In the genomic region with DNA sequence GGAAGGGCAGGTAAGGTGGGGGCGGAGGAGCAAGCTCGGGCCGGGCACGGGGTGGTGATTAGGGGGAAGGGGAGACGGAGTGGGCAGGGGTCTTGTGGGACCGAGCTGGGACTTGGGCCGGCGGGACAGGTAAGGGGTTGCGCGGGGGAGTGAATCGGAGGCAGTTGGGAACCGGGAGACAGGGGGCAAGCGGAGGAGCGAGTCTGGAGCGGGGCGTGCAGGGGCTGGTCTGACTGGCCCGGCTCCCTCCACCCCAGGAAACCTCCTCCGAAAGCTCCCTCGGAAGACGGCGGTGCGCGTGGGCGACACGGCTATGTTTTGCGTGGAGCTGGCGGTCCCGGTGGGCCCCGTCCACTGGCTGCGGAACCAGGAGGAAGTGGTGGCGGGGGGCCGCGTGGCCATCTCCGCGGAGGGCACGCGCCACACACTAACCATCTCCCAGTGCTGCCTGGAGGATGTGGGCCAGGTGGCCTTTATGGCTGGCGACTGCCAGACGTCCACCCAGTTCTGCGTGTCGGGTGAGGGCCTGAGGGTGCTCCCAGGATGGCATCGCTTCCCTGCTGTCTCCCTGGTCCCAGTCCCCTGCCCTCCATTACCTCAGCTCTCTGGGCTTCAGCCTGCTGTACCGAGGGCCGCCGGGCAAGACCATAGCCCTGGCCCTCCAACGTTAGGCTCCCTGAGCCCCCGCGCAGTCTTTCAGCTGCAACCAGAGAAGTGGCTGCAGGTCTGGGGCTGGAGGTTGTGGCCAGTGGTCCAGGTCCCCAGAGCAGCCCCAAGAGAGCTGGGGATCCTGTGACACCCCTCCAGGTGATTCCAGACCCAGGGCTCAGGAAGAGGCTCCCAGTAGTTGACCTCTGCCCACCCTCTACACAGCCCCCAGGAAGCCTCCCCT, we compare ENCODE assay signal across 8 cellular contexts. TPM values are rescaled to one million over a fixed set of nuclear protein-coding genes. Genes with fewer than 3 reads are reported as not detected.
DNase-seq lines count a peak whose midpoint lies in the region; ATAC-seq, FAIRE-seq and TF ChIP-seq lines count a peak whose summit lies in the region.

No MANE protein-coding gene starts in this region.

- DNase-seq in activated CD4-positive, alpha-beta T cell treated with anti-CD3 and anti-CD28 coated beads, Interleukin-2, amount 10 ng/mL, durations not matched to agents 7 days and 5 days: no peak
- no peak for DNase-seq in activated CD4-positive, alpha-beta T cell treated with anti-CD3 and anti-CD28 coated beads, Interleukin-2, amount 50 U/mL, for 4 hours
- no peak for DNase-seq in activated naive CD8-positive, alpha-beta T cell treated with anti-CD3 and anti-CD28 coated beads, Interleukin-2, amount 10 ng/mL, durations not matched to agents 7 days and 5 days
- DNase-seq in testis: no peak
- no peak for DNase-seq in GM19239 (ENCODE audit: insufficient read length, low spot score)

- CTCF ChIA-PET in activated CD4-positive, alpha-beta T cell treated with anti-CD3 and anti-CD28 coated beads, Interleukin-2, amount 10 ng/mL, durations not matched to agents 7 days and 5 days (lab: Charles Lee): interaction anchor here (1.0 to 1.5 kb wide), 4 partner anchors 11 to 47 kb away, joined by 3 to 6 read pairs (median 4); no protein-coding TSS in a partner anchor

- no peak overlapping the region for H3K27ac Mint-ChIP-seq in activated CD4-positive, alpha-beta T cell treated with anti-CD3 and anti-CD28 coated beads, Interleukin-2, amount 10 ng/mL, durations not matched to agents 7 days and 5 days
- H3K27ac Mint-ChIP-seq in activated naive CD8-positive, alpha-beta T cell treated with anti-CD3 and anti-CD28 coated beads, Interleukin-2, amount 10 ng/mL, durations not matched to agents 7 days and 5 days: peak overlapping the region; percentile 38

- no peaks in the 10 kb centered on the region for H3K9me3 Mint-ChIP-seq in activated CD4-positive, alpha-beta T cell treated with anti-CD3 and anti-CD28 coated beads, Interleukin-2, amount 10 ng/mL, durations not matched to agents 7 days and 5 days
- no peaks in the 10 kb centered on the region for H3K9me3 Mint-ChIP-seq in activated naive CD8-positive, alpha-beta T cell treated with anti-CD3 and anti-CD28 coated beads, Interleukin-2, amount 10 ng/mL, durations not matched to agents 7 days and 5 days

- H3K4me1 ChIP-seq in iPS-18a (ENCODE audit: control insufficient read depth, low read depth, low read length) (no peaks in the 10 kb centered on the region), testis (no peaks in the 10 kb centered on the region)

- no peak for TF ChIP-seq CTCF in testis (IDR thresholded peaks at IDR 0.05)

- H3K4me3 Mint-ChIP-seq in activated CD4-positive, alpha-beta T cell treated with anti-CD3 and anti-CD28 coated beads, Interleukin-2, amount 10 ng/mL, durations not matched to agents 7 days and 5 days: peak overlapping the region; percentile 48
- peak overlapping the region; percentile 78 for H3K4me3 Mint-ChIP-seq in activated naive CD8-positive, alpha-beta T cell treated with anti-CD3 and anti-CD28 coated beads, Interleukin-2, amount 10 ng/mL, durations not matched to agents 7 days and 5 days

- H3K36me3 Mint-ChIP-seq in activated CD4-positive, alpha-beta T cell treated with anti-CD3 and anti-CD28 coated beads, Interleukin-2, amount 10 ng/mL, durations not matched to agents 7 days and 5 days (ENCODE audit: low read depth): no peaks in the 10 kb centered on the region
- H3K36me3 Mint-ChIP-seq in activated naive CD8-positive, alpha-beta T cell treated with anti-CD3 and anti-CD28 coated beads, Interleukin-2, amount 10 ng/mL, durations not matched to agents 7 days and 5 days: peaks cover 3% of the 10 kb centered on the region

- no peak for FAIRE-seq in GM19239 (lab: Jason Lieb, UNC)

- H3K9ac ChIP-seq in iPS-18a (ENCODE audit: low read length): peak overlapping the region; percentile 22

- no peaks in the 10 kb centered on the region for H3K27me3 ChIP-seq in iPS-18a (ENCODE audit: control insufficient read depth, insufficient read depth, low read length)
- no peaks in the 10 kb centered on the region for H3K27me3 ChIP-seq in testis

- intact Hi-C loops in testis (cut with DNase I; ENCODE audit: low total_unique reads): no loop called here

- H3K36me3 ChIP-seq in iPS-18a (ENCODE audit: control insufficient read depth, low read depth, low read length) (peaks cover 27% of the 10 kb centered on the region), testis (ENCODE audit: low read depth, missing control alignments) (no peaks in the 10 kb centered on the region)

- H3K9me3 ChIP-seq in iPS-18a (ENCODE audit: control insufficient read depth, low read depth, low read length) (no peaks in the 10 kb centered on the region), testis (no peaks in the 10 kb centered on the region)

- no peak for ATAC-seq in activated naive CD8-positive, alpha-beta T cell treated with anti-CD3 and anti-CD28 coated beads, Interleukin-2, amount 10 ng/mL, durations not matched to agents 7 days and 5 days (ENCODE audit: low read depth)
- ATAC-seq in GM18517 (IDR thresholded peaks at IDR 0.05; ENCODE audit: unreplicated experiment) (no peak), HG03159 (IDR thresholded peaks at IDR 0.05; ENCODE audit: unreplicated experiment) (no peak)

- peak overlapping the region; percentile 61 for H3K4me3 ChIP-seq in iPS-18a (ENCODE audit: low read length)
- peak overlapping the region; percentile 41 to 55 for H3K4me3 ChIP-seq in testis

- TF ChIP-seq POLR2A in testis (IDR thresholded peaks at IDR 0.05): no peak

- H3K27ac ChIP-seq in iPS-18a (ENCODE audit: low read length) (no peak overlapping the region), testis (no peak overlapping the region)

- H3K4me1 Mint-ChIP-seq in activated CD4-positive, alpha-beta T cell treated with anti-CD3 and anti-CD28 coated beads, Interleukin-2, amount 10 ng/mL, durations not matched to agents 7 days and 5 days: peaks cover 2% of the 10 kb centered on the region
- peaks cover 7% of the 10 kb centered on the region for H3K4me1 Mint-ChIP-seq in activated naive CD8-positive, alpha-beta T cell treated with anti-CD3 and anti-CD28 coated beads, Interleukin-2, amount 10 ng/mL, durations not matched to agents 7 days and 5 days

- H3K27me3 Mint-ChIP-seq in activated CD4-positive, alpha-beta T cell treated with anti-CD3 and anti-CD28 coated beads, Interleukin-2, amount 10 ng/mL, durations not matched to agents 7 days and 5 days: no peaks in the 10 kb centered on the region
- no peaks in the 10 kb centered on the region for H3K27me3 Mint-ChIP-seq in activated naive CD8-positive, alpha-beta T cell treated with anti-CD3 and anti-CD28 coated beads, Interleukin-2, amount 10 ng/mL, durations not matched to agents 7 days and 5 days

- 37 to 51% methylated on average over 21 to 39 of the region's 48 CpGs for WGBS in testis, 2 donors

- POLR2A ChIA-PET in activated CD4-positive, alpha-beta T cell treated with anti-CD3 and anti-CD28 coated beads, Interleukin-2, amount 10 ng/mL, durations not matched to agents 7 days and 5 days (lab: Charles Lee): interaction anchor here (0.6 kb wide), 1 partner anchor 890 kb away, joined by 4 read pairs; no protein-coding TSS in a partner anchor
- POLR2A ChIA-PET in activated naive CD8-positive, alpha-beta T cell treated with anti-CD3 and anti-CD28 coated beads, Interleukin-2, amount 10 ng/mL, durations not matched to agents 7 days and 5 days (lab: Charles Lee): interaction anchor here (0.6 to 1.6 kb wide), 6 partner anchors 74 to 250 kb away, joined by 3 to 8 read pairs (median 4); partner anchors contain the start of genes GUK1 and TRIM11

RNA-seq across cellular contexts. Expression of gene OBSCN, which starts 6.3 kb away (rescaled TPM):
- 10 to 100 TPM; 13.8 to 21.8 TPM for total RNA-seq in activated CD4-positive, alpha-beta T cell treated with anti-CD3 and anti-CD28 coated beads, Interleukin-2, amount 10 ng/mL, durations not matched to agents 7 days and 5 days
- total RNA-seq in activated naive CD8-positive, alpha-beta T cell treated with anti-CD3 and anti-CD28 coated beads, Interleukin-2, amount 10 ng/mL, durations not matched to agents 7 days and 5 days: 10 to 100 TPM; 44.3 to 44.7 TPM
- total RNA-seq in testis: 10 to 100 TPM; 28.6 to 30.0 TPM
- polyA plus RNA-seq in testis (ENCODE audit: insufficient read depth, low read depth, low replicate concordance): 8.3 TPM

RNA-seq across cellular contexts. Expression of gene IBA57, which starts 48.6 kb away (rescaled TPM):
- 1 to 10 TPM; 6.4 to 8.2 TPM for total RNA-seq in activated CD4-positive, alpha-beta T cell treated with anti-CD3 and anti-CD28 coated beads, Interleukin-2, amount 10 ng/mL, durations not matched to agents 7 days and 5 days
- 10 to 100 TPM in 1 of 2 experiments, 1 to 10 TPM in 1; 9.7 to 12.2 TPM for total RNA-seq in activated naive CD8-positive, alpha-beta T cell treated with anti-CD3 and anti-CD28 coated beads, Interleukin-2, amount 10 ng/mL, durations not matched to agents 7 days and 5 days
- total RNA-seq in testis: 10 to 100 TPM; 16.0 to 23.2 TPM
- 21.0 TPM for polyA plus RNA-seq in testis (ENCODE audit: insufficient read depth, low read depth, low replicate concordance)
